1 cellular context compared by ENCODE assay signal in the genomic region with DNA sequence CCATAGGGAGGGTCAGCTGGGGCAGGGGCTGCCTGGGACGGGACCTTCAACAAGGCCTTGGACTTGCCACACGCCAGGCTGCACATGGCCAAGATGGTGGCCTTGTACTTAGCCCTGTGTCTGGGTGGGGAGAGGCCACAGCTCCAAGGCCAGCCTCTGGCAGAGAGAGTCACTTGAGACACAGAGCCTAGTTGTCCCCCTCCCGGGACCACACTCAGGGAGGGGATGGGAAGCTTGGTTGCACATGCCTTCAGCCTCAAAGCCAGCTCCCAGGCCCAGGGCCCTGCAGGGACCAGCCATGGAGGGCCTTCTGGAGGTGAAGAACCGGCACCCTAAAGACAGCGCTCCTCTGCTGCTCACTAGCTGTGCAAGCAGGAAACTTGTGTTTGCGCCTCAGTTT.
A peak's percentile ranks its signal among the peaks of the same experiment; 100 is the strongest.
TF ChIP-seq lines count a peak whose summit lies in the region.

No MANE protein-coding gene starts in this region.

TF ChIP-seq in K562, 482 proteins besides CTCF, POLR2A, EP300 and RAD21:
- TF ChIP-seq PCBP1 (IDR thresholded peaks at IDR 0.05; ENCODE audit: low read depth, low read length, poor library complexity, severe bottlenecking) (no peak), ZNF592 (IDR thresholded peaks at IDR 0.05) (0 out of 2 replicates have a peak, but pooled peaks have one; percentile 26)
- TF ChIP-seq, protein P1, sequence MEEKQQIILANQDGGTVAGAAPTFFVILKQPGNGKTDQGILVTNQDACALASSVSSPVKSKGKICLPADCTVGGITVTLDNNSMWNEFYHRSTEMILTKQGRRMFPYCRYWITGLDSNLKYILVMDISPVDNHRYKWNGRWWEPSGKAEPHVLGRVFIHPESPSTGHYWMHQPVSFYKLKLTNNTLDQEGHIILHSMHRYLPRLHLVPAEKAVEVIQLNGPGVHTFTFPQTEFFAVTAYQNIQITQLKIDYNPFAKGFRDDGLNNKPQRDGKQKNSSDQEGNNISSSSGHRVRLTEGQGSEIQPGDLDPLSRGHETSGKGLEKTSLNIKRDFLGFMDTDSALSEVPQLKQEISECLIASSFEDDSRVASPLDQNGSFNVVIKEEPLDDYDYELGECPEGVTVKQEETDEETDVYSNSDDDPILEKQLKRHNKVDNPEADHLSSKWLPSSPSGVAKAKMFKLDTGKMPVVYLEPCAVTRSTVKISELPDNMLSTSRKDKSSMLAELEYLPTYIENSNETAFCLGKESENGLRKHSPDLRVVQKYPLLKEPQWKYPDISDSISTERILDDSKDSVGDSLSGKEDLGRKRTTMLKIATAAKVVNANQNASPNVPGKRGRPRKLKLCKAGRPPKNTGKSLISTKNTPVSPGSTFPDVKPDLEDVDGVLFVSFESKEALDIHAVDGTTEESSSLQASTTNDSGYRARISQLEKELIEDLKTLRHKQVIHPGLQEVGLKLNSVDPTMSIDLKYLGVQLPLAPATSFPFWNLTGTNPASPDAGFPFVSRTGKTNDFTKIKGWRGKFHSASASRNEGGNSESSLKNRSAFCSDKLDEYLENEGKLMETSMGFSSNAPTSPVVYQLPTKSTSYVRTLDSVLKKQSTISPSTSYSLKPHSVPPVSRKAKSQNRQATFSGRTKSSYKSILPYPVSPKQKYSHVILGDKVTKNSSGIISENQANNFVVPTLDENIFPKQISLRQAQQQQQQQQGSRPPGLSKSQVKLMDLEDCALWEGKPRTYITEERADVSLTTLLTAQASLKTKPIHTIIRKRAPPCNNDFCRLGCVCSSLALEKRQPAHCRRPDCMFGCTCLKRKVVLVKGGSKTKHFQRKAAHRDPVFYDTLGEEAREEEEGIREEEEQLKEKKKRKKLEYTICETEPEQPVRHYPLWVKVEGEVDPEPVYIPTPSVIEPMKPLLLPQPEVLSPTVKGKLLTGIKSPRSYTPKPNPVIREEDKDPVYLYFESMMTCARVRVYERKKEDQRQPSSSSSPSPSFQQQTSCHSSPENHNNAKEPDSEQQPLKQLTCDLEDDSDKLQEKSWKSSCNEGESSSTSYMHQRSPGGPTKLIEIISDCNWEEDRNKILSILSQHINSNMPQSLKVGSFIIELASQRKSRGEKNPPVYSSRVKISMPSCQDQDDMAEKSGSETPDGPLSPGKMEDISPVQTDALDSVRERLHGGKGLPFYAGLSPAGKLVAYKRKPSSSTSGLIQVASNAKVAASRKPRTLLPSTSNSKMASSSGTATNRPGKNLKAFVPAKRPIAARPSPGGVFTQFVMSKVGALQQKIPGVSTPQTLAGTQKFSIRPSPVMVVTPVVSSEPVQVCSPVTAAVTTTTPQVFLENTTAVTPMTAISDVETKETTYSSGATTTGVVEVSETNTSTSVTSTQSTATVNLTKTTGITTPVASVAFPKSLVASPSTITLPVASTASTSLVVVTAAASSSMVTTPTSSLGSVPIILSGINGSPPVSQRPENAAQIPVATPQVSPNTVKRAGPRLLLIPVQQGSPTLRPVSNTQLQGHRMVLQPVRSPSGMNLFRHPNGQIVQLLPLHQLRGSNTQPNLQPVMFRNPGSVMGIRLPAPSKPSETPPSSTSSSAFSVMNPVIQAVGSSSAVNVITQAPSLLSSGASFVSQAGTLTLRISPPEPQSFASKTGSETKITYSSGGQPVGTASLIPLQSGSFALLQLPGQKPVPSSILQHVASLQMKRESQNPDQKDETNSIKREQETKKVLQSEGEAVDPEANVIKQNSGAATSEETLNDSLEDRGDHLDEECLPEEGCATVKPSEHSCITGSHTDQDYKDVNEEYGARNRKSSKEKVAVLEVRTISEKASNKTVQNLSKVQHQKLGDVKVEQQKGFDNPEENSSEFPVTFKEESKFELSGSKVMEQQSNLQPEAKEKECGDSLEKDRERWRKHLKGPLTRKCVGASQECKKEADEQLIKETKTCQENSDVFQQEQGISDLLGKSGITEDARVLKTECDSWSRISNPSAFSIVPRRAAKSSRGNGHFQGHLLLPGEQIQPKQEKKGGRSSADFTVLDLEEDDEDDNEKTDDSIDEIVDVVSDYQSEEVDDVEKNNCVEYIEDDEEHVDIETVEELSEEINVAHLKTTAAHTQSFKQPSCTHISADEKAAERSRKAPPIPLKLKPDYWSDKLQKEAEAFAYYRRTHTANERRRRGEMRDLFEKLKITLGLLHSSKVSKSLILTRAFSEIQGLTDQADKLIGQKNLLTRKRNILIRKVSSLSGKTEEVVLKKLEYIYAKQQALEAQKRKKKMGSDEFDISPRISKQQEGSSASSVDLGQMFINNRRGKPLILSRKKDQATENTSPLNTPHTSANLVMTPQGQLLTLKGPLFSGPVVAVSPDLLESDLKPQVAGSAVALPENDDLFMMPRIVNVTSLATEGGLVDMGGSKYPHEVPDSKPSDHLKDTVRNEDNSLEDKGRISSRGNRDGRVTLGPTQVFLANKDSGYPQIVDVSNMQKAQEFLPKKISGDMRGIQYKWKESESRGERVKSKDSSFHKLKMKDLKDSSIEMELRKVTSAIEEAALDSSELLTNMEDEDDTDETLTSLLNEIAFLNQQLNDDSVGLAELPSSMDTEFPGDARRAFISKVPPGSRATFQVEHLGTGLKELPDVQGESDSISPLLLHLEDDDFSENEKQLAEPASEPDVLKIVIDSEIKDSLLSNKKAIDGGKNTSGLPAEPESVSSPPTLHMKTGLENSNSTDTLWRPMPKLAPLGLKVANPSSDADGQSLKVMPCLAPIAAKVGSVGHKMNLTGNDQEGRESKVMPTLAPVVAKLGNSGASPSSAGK (IDR thresholded peaks at IDR 0.05), result peak; percentile 26; the same call in 1 of the 2 replicates
